ENCODE assay signal across 10 cellular contexts in the genomic region with DNA sequence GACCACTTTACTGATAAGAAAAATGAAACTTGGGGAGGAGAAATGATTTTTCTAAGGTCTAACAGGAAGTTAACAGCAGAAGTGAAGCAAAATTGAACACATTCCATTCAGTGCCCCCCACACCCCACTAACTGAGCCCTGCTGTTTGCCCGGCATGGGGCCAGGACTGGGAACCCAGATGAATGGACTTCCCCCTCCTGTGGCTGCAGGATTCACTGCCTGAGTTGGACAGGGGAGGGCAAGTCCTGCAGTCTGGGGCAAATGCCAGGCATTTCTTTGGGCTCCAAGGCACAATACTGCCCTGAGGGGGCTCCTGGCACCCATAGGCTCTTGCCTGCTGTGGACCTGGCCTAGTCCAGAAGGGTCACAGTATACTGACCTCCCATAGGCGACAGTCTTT. TPM values are rescaled to one million over a fixed set of nuclear protein-coding genes. Genes with fewer than 3 reads are reported as not detected.
DNase-seq lines count a peak whose midpoint lies in the region; ATAC-seq and TF ChIP-seq lines count a peak whose summit lies in the region.
"Had no signal": no experiment of that assay in that cellular context is flagged by ENCODE, and none has a peak within 500 bp of the region (broad histone marks: within the 10 kb centered on the region; RNA-seq: fewer than 3 reads in every experiment).

No MANE protein-coding gene starts in this region.

- peaks cover 81% of the 10 kb centered on the region for H3K4me1 ChIP-seq in Loucy (ENCODE audit: insufficient read depth, low read length, poor library complexity, severe bottlenecking)

- H2AFZ ChIP-seq in Loucy (ENCODE audit: low read length) = no peak overlapping the region

- H3K9ac ChIP-seq in Loucy (ENCODE audit: low read depth, low read length, poor library complexity, severe bottlenecking) = no peak overlapping the region

- peaks cover 11% of the 10 kb centered on the region; the same call in 1 of the 2 replicates for H3K36me3 ChIP-seq in Loucy (ENCODE audit: insufficient read depth, low read length)

- H3K9me2 ChIP-seq in Loucy (replicated peaks; ENCODE audit: low read depth, low read length) = no peaks in the 10 kb centered on the region

- no peak overlapping the region for H3K4me3 ChIP-seq in Loucy (ENCODE audit: low read length, poor library complexity, severe bottlenecking)
- H3K4me3 ChIP-seq in epithelial cell of proximal tubule (ENCODE audit: low read depth, low read length) = no peak overlapping the region
- no peak overlapping the region for H3K4me3 ChIP-seq in skin epidermis

- no peaks in the 10 kb centered on the region; the same call in 1 of the 2 replicates for H3F3A ChIP-seq in Loucy (ENCODE audit: low read depth)

- peak overlapping the region in 12 of 21 experiments; percentile 10 to 84 (median 48) for H3K27ac ChIP-seq in skin epidermis

- H3K79me2 ChIP-seq in Loucy (ENCODE audit: insufficient read depth, low read length) = peaks cover 89% of the 10 kb centered on the region

- DNase-seq in activated CD4-positive, alpha-beta T cell treated with anti-CD3 and anti-CD28 coated beads, Interleukin-2, amount 10 ng/mL, durations not matched to agents 24 days and 14 days = no peak
- no peak for DNase-seq in activated CD4-positive, alpha-beta T cell treated with anti-CD3 and anti-CD28 coated beads, Interleukin-2, amount 50 U/mL, for 48 hours
- DNase-seq in epithelial cell of proximal tubule (ENCODE audit: low read depth) (no peak), activated gamma-delta T cell treated with Interleukin-2 at 50 U/mL for 16 hours (no peak), NCI-H2081 (lab: John Stamatoyannopoulos, UW) (no peak)
- DNase-seq: activated T-cell treated with anti-CD3 and anti-CD28 coated beads, Interleukin-2, amount 50 U/mL, for 24 hours had no signal

- peak overlapping the region; percentile 93 for H3K27ac Mint-ChIP-seq in activated CD4-positive, alpha-beta T cell treated with anti-CD3 and anti-CD28 coated beads, Interleukin-2, amount 10 ng/mL, durations not matched to agents 24 days and 14 days
- H3K27ac Mint-ChIP-seq: activated T-cell treated with anti-CD3 and anti-CD28 coated beads, Interleukin-2, amount 50 U/mL, for 24 hours had no signal

- peak overlapping the region; percentile 66 for H3K4me2 ChIP-seq in Loucy (ENCODE audit: low read depth, low read length, poor library complexity, severe bottlenecking)

- peaks cover 57% of the 10 kb centered on the region for H3K4me1 Mint-ChIP-seq in activated CD4-positive, alpha-beta T cell treated with anti-CD3 and anti-CD28 coated beads, Interleukin-2, amount 10 ng/mL, durations not matched to agents 24 days and 14 days

- peaks cover 42% of the 10 kb centered on the region for H3K36me3 Mint-ChIP-seq in activated CD4-positive, alpha-beta T cell treated with anti-CD3 and anti-CD28 coated beads, Interleukin-2, amount 10 ng/mL, durations not matched to agents 24 days and 14 days (ENCODE audit: low read depth)

- no peaks in the 10 kb centered on the region for H3K27me3 ChIP-seq in Loucy (ENCODE audit: insufficient read depth, low read length, poor library complexity, severe bottlenecking)

- H3K9me3 ChIP-seq in Loucy (ENCODE audit: insufficient read depth, low read depth, low read length) = no peaks in the 10 kb centered on the region

- H4K20me1 ChIP-seq in Loucy (ENCODE audit: insufficient read depth, low read length, poor library complexity, severe bottlenecking) = peaks cover 10% of the 10 kb centered on the region

- H3K27me3 Mint-ChIP-seq in activated CD4-positive, alpha-beta T cell treated with anti-CD3 and anti-CD28 coated beads, Interleukin-2, amount 10 ng/mL, durations not matched to agents 24 days and 14 days = no peaks in the 10 kb centered on the region
- H3K27me3 Mint-ChIP-seq: activated T-cell treated with anti-CD3 and anti-CD28 coated beads, Interleukin-2, amount 50 U/mL, for 24 hours had no signal

- H3K9me3 Mint-ChIP-seq in activated CD4-positive, alpha-beta T cell treated with anti-CD3 and anti-CD28 coated beads, Interleukin-2, amount 10 ng/mL, durations not matched to agents 24 days and 14 days = no peaks in the 10 kb centered on the region
- H3K9me3 Mint-ChIP-seq: activated T-cell treated with anti-CD3 and anti-CD28 coated beads, Interleukin-2, amount 50 U/mL, for 24 hours had no signal

- intact Hi-C loops in activated CD4-positive, alpha-beta T cell treated with anti-CD3 and anti-CD28 coated beads, Interleukin-2, amount 10 ng/mL, durations not matched to agents 24 days and 14 days (cut with micrococcal nuclease) = no loop called here

- TF ChIP-seq CTCF in Loucy (conservative IDR thresholded peaks at IDR 0.05; ENCODE audit: low read length) = no peak
- TF ChIP-seq CTCF in epithelial cell of proximal tubule (conservative IDR thresholded peaks at IDR 0.05; ENCODE audit: low read depth, low read length) = peak; percentile 8

- ATAC-seq in HG03460 (IDR thresholded peaks at IDR 0.05; ENCODE audit: unreplicated experiment) = no peak
- ATAC-seq: HCT116 had no signal

- H3K4me3 Mint-ChIP-seq in activated CD4-positive, alpha-beta T cell treated with anti-CD3 and anti-CD28 coated beads, Interleukin-2, amount 10 ng/mL, durations not matched to agents 24 days and 14 days = peak overlapping the region; percentile 74
- H3K4me3 Mint-ChIP-seq: activated T-cell treated with anti-CD3 and anti-CD28 coated beads, Interleukin-2, amount 50 U/mL, for 24 hours had no signal

RNA-seq across cellular contexts. Expression of gene FYN, which starts 28.3 kb away (rescaled TPM):
- 331 and 341 TPM in 2 replicates for total RNA-seq in activated CD4-positive, alpha-beta T cell treated with anti-CD3 and anti-CD28 coated beads, Interleukin-2, amount 10 ng/mL, durations not matched to agents 24 days and 14 days
- total RNA-seq in epithelial cell of proximal tubule = 26.1 and 55.4 TPM in 2 replicates
